Comparison of ENCODE assay signal across 16 cellular contexts in genomic region chr20:32516985-32517873, GRCh38.
DNase-seq lines count a peak whose midpoint lies in the region; ATAC-seq, FAIRE-seq and TF ChIP-seq lines count a peak whose summit lies in the region.
"Had no signal": no experiment of that assay in that cellular context is flagged by ENCODE, and none has a peak within 500 bp of the region (broad histone marks: within the 10 kb centered on the region; RNA-seq: fewer than 3 reads in every experiment).

No MANE protein-coding gene starts in this region.

- H3K4me1 Mint-ChIP-seq in osteocyte (ENCODE audit: unreplicated experiment): peaks cover 26% of the 10 kb centered on the region

- ATAC-seq in SK-N-SH treated with all-trans-retinoic acid at 6 μM for 48 hours: peak; percentile 66
- peak; percentile 19 to 41 for ATAC-seq in left cardiac atrium
- no peak for ATAC-seq in HG03460 (IDR thresholded peaks at IDR 0.05; ENCODE audit: unreplicated experiment)
- ATAC-seq: gastrocnemius medialis, GM12878, PC-3 had no signal

- TF ChIP-seq CTCF in osteocyte (IDR thresholded peaks at IDR 0.05): no peak

- H3K27ac Mint-ChIP-seq in osteocyte (ENCODE audit: unreplicated experiment): peak overlapping the region; percentile 14
- H3K27ac Mint-ChIP-seq: activated naive CD8-positive, alpha-beta T cell treated with anti-CD3 and anti-CD28 coated beads for 36 hours; dendritic cell treated with granulocyte-macrophage colony-stimulating factor and Interleukin-4, amounts not matched to agents 40 ng/mL and 50 ng/mL, for 4 days had no signal

- DNase-seq in ELF-1 (ENCODE audit: low read depth, low spot score): peak; percentile 62
- no peak for DNase-seq in left cardiac atrium
- no peak for DNase-seq in osteocyte (ENCODE audit: extremely low spot score, unreplicated experiment)
- no peak for DNase-seq in urothelium cell line (ENCODE audit: low spot score)
- no peak for DNase-seq in NCI-H1092 treated with DMSO at 0.1 percent for 48 hours (lab: John Stamatoyannopoulos, UW)
- DNase-seq: activated naive CD8-positive, alpha-beta T cell treated with anti-CD3 and anti-CD28 coated beads for 36 hours; gastrocnemius medialis; GOT3; NCI-H187 treated with DMSO at 0.1 percent for 48 hours; PC-3; T-helper 9 cell had no signal

- peaks cover 18% of the 10 kb centered on the region for H3K36me3 Mint-ChIP-seq in osteocyte (ENCODE audit: unreplicated experiment)

- H3K27me3 Mint-ChIP-seq in osteocyte (ENCODE audit: unreplicated experiment): no peaks in the 10 kb centered on the region
- H3K27me3 Mint-ChIP-seq: activated naive CD8-positive, alpha-beta T cell treated with anti-CD3 and anti-CD28 coated beads for 36 hours had no signal

- no peak overlapping the region for H3K4me3 Mint-ChIP-seq in osteocyte (ENCODE audit: unreplicated experiment)
- H3K4me3 Mint-ChIP-seq: activated naive CD8-positive, alpha-beta T cell treated with anti-CD3 and anti-CD28 coated beads for 36 hours; dendritic cell treated with granulocyte-macrophage colony-stimulating factor and Interleukin-4, amounts not matched to agents 40 ng/mL and 50 ng/mL, for 4 days had no signal

- intact Hi-C loops in left cardiac atrium (cut with DNase I): no loop called here

- H3K9me3 Mint-ChIP-seq in osteocyte (ENCODE audit: unreplicated experiment): no peaks in the 10 kb centered on the region
- H3K9me3 Mint-ChIP-seq: activated naive CD8-positive, alpha-beta T cell treated with anti-CD3 and anti-CD28 coated beads for 36 hours; dendritic cell treated with granulocyte-macrophage colony-stimulating factor and Interleukin-4, amounts not matched to agents 40 ng/mL and 50 ng/mL, for 4 days had no signal

- FAIRE-seq in urothelium cell line (lab: Jason Lieb, UNC): no peak
- FAIRE-seq: GM12878, GM19239 had no signal

TF ChIP-seq in SK-N-SH treated with all-trans-retinoic acid at 6 μM for 48 hours, 23 proteins besides CTCF, POLR2A, EP300 and RAD21:
- TF ChIP-seq CSRNP3 (CRISPR knock-in tag; IDR thresholded peaks at IDR 0.05) (no peak), ZC3H10 (CRISPR knock-in tag; IDR thresholded peaks at IDR 0.05) (no peak), ZFP30 (CRISPR knock-in tag; IDR thresholded peaks at IDR 0.05) (no peak), POU6F1 (CRISPR knock-in tag; IDR thresholded peaks at IDR 0.05; ENCODE audit: borderline replicate concordance, low read depth) (no peak), OSR1 (CRISPR knock-in tag; IDR thresholded peaks at IDR 0.05) (no peak), GLIS3 (CRISPR knock-in tag; IDR thresholded peaks at IDR 0.05) (no peak), TCF4 (CRISPR knock-in tag; IDR thresholded peaks at IDR 0.05; ENCODE audit: borderline replicate concordance) (peak; percentile 82), ISL1 (CRISPR knock-in tag; IDR thresholded peaks at IDR 0.05) (0 out of 2 replicates have a peak, but pooled peaks have one; percentile 8), CREB5 (CRISPR knock-in tag; IDR thresholded peaks at IDR 0.05; ENCODE audit: low read depth) (no peak; the same call in 1 of the 2 replicates), ZFP3 (CRISPR knock-in tag; IDR thresholded peaks at IDR 0.05) (no peak), PPARA (CRISPR knock-in tag; IDR thresholded peaks at IDR 0.05; ENCODE audit: borderline replicate concordance) (no peak), BACH2 (CRISPR knock-in tag; IDR thresholded peaks at IDR 0.05; ENCODE audit: borderline replicate concordance) (no peak), TSHZ2 (CRISPR knock-in tag; IDR thresholded peaks at IDR 0.05) (peak; percentile 58; the same call in 1 of the 2 replicates), ZNF565 (CRISPR knock-in tag; conservative IDR thresholded peaks at IDR 0.05; ENCODE audit: low read depth) (no peak), ARNTL (CRISPR knock-in tag; IDR thresholded peaks at IDR 0.05; ENCODE audit: borderline replicate concordance, low read depth) (no peak), ZNF70 (CRISPR knock-in tag; IDR thresholded peaks at IDR 0.05) (peak; percentile 26; the same call in 1 of the 2 replicates), SNAI2 (CRISPR knock-in tag; IDR thresholded peaks at IDR 0.05) (no peak; the same call in 1 of the 2 replicates)
